Comparison of ENCODE assay signal across 8 cellular contexts in the genomic region with DNA sequence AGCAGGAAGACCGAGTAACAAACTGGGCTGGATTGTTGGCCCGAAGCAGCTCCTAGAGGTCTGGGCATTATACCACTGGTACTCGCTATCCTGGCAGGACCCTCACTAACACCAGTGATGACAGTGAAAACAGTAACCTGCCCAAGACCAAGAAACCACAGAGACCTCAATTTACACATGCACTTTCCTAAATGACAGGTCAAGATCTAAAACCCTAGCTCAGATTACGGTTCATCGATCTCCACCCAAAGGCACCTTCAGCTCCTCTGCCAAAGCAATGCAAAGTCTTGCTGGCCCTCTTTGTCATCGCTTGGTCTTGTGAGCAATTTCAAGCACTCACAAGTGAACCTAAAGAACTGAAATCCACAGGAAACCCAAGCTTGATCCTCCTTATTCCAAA. TPM values are rescaled to one million over a fixed set of nuclear protein-coding genes. Genes with fewer than 3 reads are reported as not detected.
DNase-seq lines count a peak whose midpoint lies in the region; ATAC-seq, FAIRE-seq and TF ChIP-seq lines count a peak whose summit lies in the region.

No MANE protein-coding gene starts in this region.

- peak overlapping the region; percentile 93 for H3K4me2 ChIP-seq in K562 (ENCODE audit: insufficient read depth, low read length)

- BruUV-seq in K562 (replicated peaks; lab: Mats Ljungman, UMichigan): TSS peak; percentile 49

- H3K4me3 ChIP-seq in left ventricle myocardium inferior: peak overlapping the region; percentile 97
- peak overlapping the region; percentile 87 for H3K4me3 ChIP-seq in K562
- H3K4me3 ChIP-seq in lung: no peak overlapping the region
- H3K4me3 ChIP-seq in urinary bladder (ENCODE audit: low read depth, low read length): peak overlapping the region; percentile 74

- H3K27me3 ChIP-seq in left ventricle myocardium inferior (ENCODE audit: low read depth): no peaks in the 10 kb centered on the region
- no peaks in the 10 kb centered on the region for H3K27me3 ChIP-seq in K562 (ENCODE audit: control insufficient read depth in 2 of 2, insufficient read depth in 2 of 2, low read length in 2 of 2)
- H3K27me3 ChIP-seq in lung (ENCODE audit: control insufficient read depth, insufficient read depth): no peaks in the 10 kb centered on the region

- no peak for DNase-seq in left ventricle myocardium inferior
- no peak for DNase-seq in left cardiac atrium
- no peak for DNase-seq in K562 (ENCODE audit: extremely low read depth in 1 of 4, low spot score in 3 of 4)
- no peak for DNase-seq in lung (ENCODE audit: low spot score)
- no peak for DNase-seq in NCI-H1092 (lab: John Stamatoyannopoulos, UW)

- no peak for TF ChIP-seq RAD21 in K562 (CRISPR knock-in tag; conservative IDR thresholded peaks at IDR 0.05 in 1 of 2, IDR thresholded peaks at IDR 0.05 in 1 of 2)

- WGBS in K562 (ENCODE audit: insufficient coverage, low coverage, missing lambda C conversion rate): 70% methylated on average over 6 of the region's 6 CpGs
- 70 to 78% methylated on average over 6 of the region's 6 CpGs for WGBS in lung, 2 donors
- WGBS in urinary bladder: 70% methylated on average over 6 of the region's 6 CpGs

- H2AFZ ChIP-seq in K562 (ENCODE audit: low read depth, low read length): no peak overlapping the region

- no peaks in the 10 kb centered on the region for H3K9me1 ChIP-seq in K562 (ENCODE audit: control insufficient read depth, insufficient read depth, low read length)

- H3K4me1 ChIP-seq in left ventricle myocardium inferior (peaks cover 52% of the 10 kb centered on the region), K562 (replicated peaks in 1 of 2; ENCODE audit: control insufficient read depth in 2 of 2, insufficient read depth in 2 of 2, low read length in 2 of 2) (peaks cover 20% of the 10 kb centered on the region in 2 experiments), lung (ENCODE audit: control insufficient read depth in 2 of 2, insufficient read depth in 2 of 2, low read length in 2 of 2) (peaks cover 8 to 22% of the 10 kb centered on the region in 2 donors), urinary bladder (ENCODE audit: insufficient read depth) (no peaks in the 10 kb centered on the region)

- H3K9ac ChIP-seq in K562 (ENCODE audit: insufficient read depth in 1 of 2, low read depth in 2 of 2, low read length in 2 of 2): peak overlapping the region; percentile 53 to 74; a peak in 2 of 4 replicates

- peaks cover 42% of the 10 kb centered on the region for H3K79me2 ChIP-seq in K562 (ENCODE audit: control insufficient read depth, insufficient read depth, low read length)

- peak overlapping the region; percentile 98 for H3K27ac ChIP-seq in left ventricle myocardium inferior (replicated peaks)
- H3K27ac ChIP-seq in K562 (ENCODE audit: extremely low read depth, low read depth, low read length): no peak overlapping the region
- H3K27ac ChIP-seq in lung (ENCODE audit: low read depth in 1 of 2, low read length in 1 of 2): peak overlapping the region; percentile 17 to 26
- no peak overlapping the region for H3K27ac ChIP-seq in urinary bladder (ENCODE audit: low read depth)

- intact Hi-C loops in left ventricle myocardium inferior (cut with micrococcal nuclease): no loop called here
- intact Hi-C loops in left cardiac atrium (cut with DNase I): loop anchor here in 1 of 2 donors (5.0 kb wide), 1 partner anchor 46 kb away; a partner anchor contains a TSS
- intact Hi-C loops in K562 (cut with micrococcal nuclease): no loop called here

- no peak for TF ChIP-seq CTCF in left ventricle myocardium inferior (IDR thresholded peaks at IDR 0.05; ENCODE audit: borderline replicate concordance)
- TF ChIP-seq CTCF in K562 (IDR thresholded peaks at IDR 0.05 in 2 of 3, conservative IDR thresholded peaks at IDR 0.05 in 1 of 3; ENCODE audit: insufficient read depth in 2 of 3, low read depth in 1 of 3, low read length in 3 of 3): no peak
- no peak for TF ChIP-seq CTCF in lung (IDR thresholded peaks at IDR 0.05; ENCODE audit: control extremely low read depth, extremely low read depth)

- CTCF ChIA-PET in K562 (lab: Yijun Ruan, JAX; ENCODE audit: low intra/inter-chr PET ratio): no interaction called here

- no peak for TF ChIP-seq POLR2A in K562 (conservative IDR thresholded peaks at IDR 0.05)

- TF ChIP-seq EP300 in K562 (IDR thresholded peaks at IDR 0.05; ENCODE audit: low read length): no peak

- H3K9me3 ChIP-seq in left ventricle myocardium inferior (replicated peaks) (no peaks in the 10 kb centered on the region), K562 (replicated peaks; ENCODE audit: control insufficient read depth, insufficient read depth, low read depth, low read length) (no peaks in the 10 kb centered on the region), lung (ENCODE audit: control insufficient read depth in 2 of 2, insufficient read depth in 1 of 2, low read length in 1 of 2) (no peaks in the 10 kb centered on the region)

- POLR2A ChIA-PET in K562 (lab: Yijun Ruan, JAX): interaction anchor here (0.6 to 2.5 kb wide), 7 partner anchors 10 to 93 kb away, joined by 3 to 19 read pairs (median 3); a partner anchor contains a TSS

- H4K20me1 ChIP-seq in K562 (replicated peaks; ENCODE audit: control insufficient read depth, insufficient read depth, low read length): peaks cover 10% of the 10 kb centered on the region; the same call in 1 of the 2 replicates

- FAIRE-seq in K562 (lab: Jason Lieb, UNC): no peak

- ATAC-seq in left cardiac atrium (no peak), K562 (no peak), lung (ENCODE audit: insufficient read depth, low FRiP score) (no peak), GM19455 (IDR thresholded peaks at IDR 0.05; ENCODE audit: unreplicated experiment) (no peak), HG02938 (IDR thresholded peaks at IDR 0.05; ENCODE audit: unreplicated experiment) (no peak)

- in situ Hi-C loops in K562 (cut with MboI): no loop called here

- peaks cover 26% of the 10 kb centered on the region for H3K36me3 ChIP-seq in left ventricle myocardium inferior
- peaks cover 42% of the 10 kb centered on the region for H3K36me3 ChIP-seq in K562 (ENCODE audit: control insufficient read depth, insufficient read depth, low read length)
- peaks cover 7 to 11% of the 10 kb centered on the region in 2 donors for H3K36me3 ChIP-seq in lung (ENCODE audit: control insufficient read depth in 2 of 2, insufficient read depth in 2 of 2, low read length in 2 of 2)
- peaks cover 3% of the 10 kb centered on the region for H3K36me3 ChIP-seq in urinary bladder (ENCODE audit: insufficient read depth)

RNA-seq across cellular contexts. Expression of a gene that starts 1.5 kb away (rescaled TPM):
- 42.7 TPM for total RNA-seq in left ventricle myocardium inferior
- 10 to 100 TPM; 36.1 to 42.0 TPM for total RNA-seq in left cardiac atrium
- 27.6 and 39.9 TPM in 2 replicates for total RNA-seq in K562 (2011; cell fraction: chromatin; rRNA removed; ENCODE audit: low replicate concordance)
- total RNA-seq in K562 (2011; cell fraction: nucleolus; rRNA removed): 17.5 and 18.2 TPM in 2 replicates
- total RNA-seq in K562 (2011; cell fraction: nucleoplasm; rRNA removed): 23.2 and 28.6 TPM in 2 replicates
- total RNA-seq in K562 (2014; rRNA removed): 14.4 and 18.1 TPM in 2 replicates
- 24.0 and 24.1 TPM in 2 replicates for total RNA-seq in K562 (2014; rRNA removed; fragmentation: Illumina TruSeq; extraction: Trizol)
- 27.9 and 29.3 TPM in 2 replicates for total RNA-seq in K562 (2015; rRNA removed; fragmentation: Illumina TruSeq; extraction: Trizol)
- 25.8 and 29.9 TPM in 2 replicates for total RNA-seq in K562 (2021)
- 16.6 and 23.0 TPM in 2 replicates for polyA plus RNA-seq in K562 (2011; rRNA removed)
- 14.6 and 27.3 TPM in 2 replicates for polyA plus RNA-seq in K562 (2011; cell fraction: cytosol; rRNA removed)
- polyA plus RNA-seq in K562 (2011; cell fraction: nucleus; rRNA removed): 34.1 and 43.1 TPM in 2 replicates
- polyA plus RNA-seq in K562 (2012): 19.7 and 23.1 TPM in 2 replicates
- 25.5 and 29.6 TPM in 2 replicates for polyA plus RNA-seq in K562 (2014; fragmentation: Illumina TruSeq; extraction: Trizol)
- 1 to 10 TPM; 3.7 to 5.7 TPM for polyA plus RNA-seq in K562 (2014; fragmentation: Nextera tagmentation; extraction: Ambion mirVana)
- polyA plus RNA-seq in K562 (2014; rRNA removed): 17.9 and 27.2 TPM in 2 replicates
- 35.1 and 73.8 TPM in 2 replicates for polyA minus RNA-seq in K562 (2011; rRNA and poly(A)+ RNA removed)
- polyA minus RNA-seq in K562 (2011; cell fraction: cytosol; rRNA and poly(A)+ RNA removed): 15.0 and 21.8 TPM in 2 replicates
- polyA minus RNA-seq in K562 (2011; cell fraction: nucleus; rRNA and poly(A)+ RNA removed): 7.5 and 10.6 TPM in 2 replicates
- total RNA-seq in lung: 10 to 100 TPM; 42.1 to 42.3 TPM
- 10 to 100 TPM; 16.1 to 16.3 TPM for polyA plus RNA-seq in lung
- total RNA-seq in urinary bladder: 47.0 TPM
- 35.8 TPM for polyA plus RNA-seq in urinary bladder

RNA-seq across cellular contexts. Expression of a gene that starts 27.3 kb away (rescaled TPM):
- 8.7 TPM for total RNA-seq in left ventricle myocardium inferior
- 10 to 100 TPM in 1 of 2 donors, 1 to 10 TPM in 1; 8.5 to 12.1 TPM for total RNA-seq in left cardiac atrium
- 54.3 and 57.6 TPM in 2 replicates for total RNA-seq in K562 (2011; cell fraction: chromatin; rRNA removed; ENCODE audit: low replicate concordance)
- 25.0 and 27.9 TPM in 2 replicates for total RNA-seq in K562 (2011; cell fraction: nucleolus; rRNA removed)
- 31.0 and 32.9 TPM in 2 replicates for total RNA-seq in K562 (2011; cell fraction: nucleoplasm; rRNA removed)
- total RNA-seq in K562 (2014; rRNA removed): 16.8 and 18.6 TPM in 2 replicates
- total RNA-seq in K562 (2014; rRNA removed; fragmentation: Illumina TruSeq; extraction: Trizol): 19.0 and 19.2 TPM in 2 replicates
- 21.0 and 24.1 TPM in 2 replicates for total RNA-seq in K562 (2015; rRNA removed; fragmentation: Illumina TruSeq; extraction: Trizol)
- 16.5 and 17.4 TPM in 2 replicates for total RNA-seq in K562 (2021)
- polyA plus RNA-seq in K562 (2011; rRNA removed): 14.1 and 23.0 TPM in 2 replicates
- 10.1 and 11.8 TPM in 2 replicates for polyA plus RNA-seq in K562 (2011; cell fraction: cytosol; rRNA removed)
- 48.3 and 72.5 TPM in 2 replicates for polyA plus RNA-seq in K562 (2011; cell fraction: nucleus; rRNA removed)
- polyA plus RNA-seq in K562 (2012): 16.7 and 17.1 TPM in 2 replicates
- polyA plus RNA-seq in K562 (2014; fragmentation: Illumina TruSeq; extraction: Trizol): 22.9 and 27.4 TPM in 2 replicates
- 10 to 100 TPM; 24.4 to 26.3 TPM for polyA plus RNA-seq in K562 (2014; fragmentation: Nextera tagmentation; extraction: Ambion mirVana)
- 20.7 and 21.9 TPM in 2 replicates for polyA plus RNA-seq in K562 (2014; rRNA removed)
- polyA minus RNA-seq in K562 (2011; rRNA and poly(A)+ RNA removed): 9.2 and 16.7 TPM in 2 replicates
- 5.5 and 6.7 TPM in 2 replicates for polyA minus RNA-seq in K562 (2011; cell fraction: cytosol; rRNA and poly(A)+ RNA removed)
- polyA minus RNA-seq in K562 (2011; cell fraction: nucleus; rRNA and poly(A)+ RNA removed): 11.3 and 12.7 TPM in 2 replicates
- 10 to 100 TPM; 21.2 TPM for total RNA-seq in lung
- polyA plus RNA-seq in lung: 10 to 100 TPM; 20.1 to 21.4 TPM
- total RNA-seq in urinary bladder: 11.8 TPM
- 18.9 TPM for polyA plus RNA-seq in urinary bladder

RNA-seq across cellular contexts. Expression of a gene that starts 45.3 kb away (rescaled TPM):
- total RNA-seq in left ventricle myocardium inferior (149 TPM), left cardiac atrium (100 to 1,000 TPM; 139 to 163 TPM), K562 (2014; rRNA removed) (509 and 525 TPM in 2 replicates), K562 (2014; rRNA removed; fragmentation: Illumina TruSeq; extraction: Trizol) (498 and 574 TPM in 2 replicates), K562 (2015; rRNA removed; fragmentation: Illumina TruSeq; extraction: Trizol) (469 and 476 TPM in 2 replicates), K562 (2021) (460 and 522 TPM in 2 replicates), lung (100 to 1,000 TPM in 1 of 2 donors, 10 to 100 TPM in 1; 81.3 to 175 TPM), urinary bladder (97.5 TPM)
- 28.6 and 81.3 TPM in 2 replicates for total RNA-seq in K562 (2011; cell fraction: chromatin; rRNA removed; ENCODE audit: low replicate concordance)
- total RNA-seq in K562 (2011; cell fraction: nucleolus; rRNA removed): 130 and 156 TPM in 2 replicates
- 96.8 and 111 TPM in 2 replicates for total RNA-seq in K562 (2011; cell fraction: nucleoplasm; rRNA removed)
- polyA plus RNA-seq in K562 (2011; rRNA removed) (331 and 538 TPM in 2 replicates), K562 (2014; fragmentation: Illumina TruSeq; extraction: Trizol) (538 and 584 TPM in 2 replicates), K562 (2014; fragmentation: Nextera tagmentation; extraction: Ambion mirVana) (1,000 to 10,000 TPM; 2,413 to 2,775 TPM), K562 (2014; rRNA removed) (729 and 824 TPM in 2 replicates), lung (100 to 1,000 TPM; 293 to 374 TPM), urinary bladder (202 TPM)
- 662 and 1,258 TPM in 2 replicates for polyA plus RNA-seq in K562 (2011; cell fraction: cytosol; rRNA removed)
- polyA plus RNA-seq in K562 (2011; cell fraction: nucleus; rRNA removed): 149 and 186 TPM in 2 replicates
- 361 and 450 TPM in 2 replicates for polyA plus RNA-seq in K562 (2012)
- 209 and 374 TPM in 2 replicates for polyA minus RNA-seq in K562 (2011; rRNA and poly(A)+ RNA removed)
- 99.7 and 217 TPM in 2 replicates for polyA minus RNA-seq in K562 (2011; cell fraction: cytosol; rRNA and poly(A)+ RNA removed)
- polyA minus RNA-seq in K562 (2011; cell fraction: nucleus; rRNA and poly(A)+ RNA removed): 36.3 and 46.2 TPM in 2 replicates

RNA-seq across cellular contexts. Expression of a gene that starts 49.7 kb away (rescaled TPM):
- total RNA-seq in left ventricle myocardium inferior (20.7 TPM), left cardiac atrium (10 to 100 TPM; 28.2 to 45.2 TPM), K562 (2014; rRNA removed) (6.6 and 8.3 TPM in 2 replicates), K562 (2014; rRNA removed; fragmentation: Illumina TruSeq; extraction: Trizol) (3.0 and 3.7 TPM in 2 replicates), K562 (2015; rRNA removed; fragmentation: Illumina TruSeq; extraction: Trizol) (4.0 and 5.1 TPM in 2 replicates), K562 (2021) (33.4 and 33.7 TPM in 2 replicates), lung (10 to 100 TPM; 29.2 to 43.3 TPM), urinary bladder (8.2 TPM)
- 12.2 and 22.3 TPM in 2 replicates for total RNA-seq in K562 (2011; cell fraction: chromatin; rRNA removed; ENCODE audit: low replicate concordance)
- 14.2 and 14.7 TPM in 2 replicates for total RNA-seq in K562 (2011; cell fraction: nucleolus; rRNA removed)
- total RNA-seq in K562 (2011; cell fraction: nucleoplasm; rRNA removed): 12.9 and 19.9 TPM in 2 replicates
- polyA plus RNA-seq in K562 (2011; rRNA removed) (5.9 and 7.0 TPM in 2 replicates), K562 (2014; fragmentation: Illumina TruSeq; extraction: Trizol) (14.0 and 17.8 TPM in 2 replicates), K562 (2014; fragmentation: Nextera tagmentation; extraction: Ambion mirVana) (1 to 10 TPM; 1.3 to 1.4 TPM), K562 (2014; rRNA removed) (17.1 and 20.3 TPM in 2 replicates), lung (10 to 100 TPM; 17.1 to 61.4 TPM), urinary bladder (26.5 TPM)
- 7.1 and 19.3 TPM in 2 replicates for polyA plus RNA-seq in K562 (2011; cell fraction: cytosol; rRNA removed)
- polyA plus RNA-seq in K562 (2011; cell fraction: nucleus; rRNA removed): 12.9 and 33.2 TPM in 2 replicates
- 22.2 and 28.1 TPM in 2 replicates for polyA plus RNA-seq in K562 (2012)
- 4.2 and 5.7 TPM in 2 replicates for polyA minus RNA-seq in K562 (2011; rRNA and poly(A)+ RNA removed)
- 12.4 and 18.0 TPM in 2 replicates for polyA minus RNA-seq in K562 (2011; cell fraction: cytosol; rRNA and poly(A)+ RNA removed)
- polyA minus RNA-seq in K562 (2011; cell fraction: nucleus; rRNA and poly(A)+ RNA removed): 3.0 and 5.5 TPM in 2 replicates

RNA-seq across cellular contexts. Expression of a gene that starts 55.7 kb away (rescaled TPM):
- 760 TPM for total RNA-seq in left ventricle myocardium inferior
- total RNA-seq in left cardiac atrium: 100 to 1,000 TPM; 892 to 925 TPM
- 370 and 391 TPM in 2 replicates for total RNA-seq in K562 (2011; cell fraction: chromatin; rRNA removed; ENCODE audit: low replicate concordance)
- 317 and 380 TPM in 2 replicates for total RNA-seq in K562 (2011; cell fraction: nucleolus; rRNA removed)
- total RNA-seq in K562 (2011; cell fraction: nucleoplasm; rRNA removed): 567 and 894 TPM in 2 replicates
- 2,281 and 2,332 TPM in 2 replicates for total RNA-seq in K562 (2014; rRNA removed)
- 3,218 and 3,389 TPM in 2 replicates for total RNA-seq in K562 (2014; rRNA removed; fragmentation: Illumina TruSeq; extraction: Trizol)
- 2,524 and 2,706 TPM in 2 replicates for total RNA-seq in K562 (2015; rRNA removed; fragmentation: Illumina TruSeq; extraction: Trizol)
- 1,745 and 1,985 TPM in 2 replicates for total RNA-seq in K562 (2021)
- polyA plus RNA-seq in K562 (2011; rRNA removed): 1,779 and 3,096 TPM in 2 replicates
- polyA plus RNA-seq in K562 (2011; cell fraction: cytosol; rRNA removed): 1,009 and 1,561 TPM in 2 replicates
- 519 and 810 TPM in 2 replicates for polyA plus RNA-seq in K562 (2011; cell fraction: nucleus; rRNA removed)
- 2,980 and 3,135 TPM in 2 replicates for polyA plus RNA-seq in K562 (2012)
- polyA plus RNA-seq in K562 (2014; fragmentation: Illumina TruSeq; extraction: Trizol): 3,156 and 3,487 TPM in 2 replicates
- 1,000 to 10,000 TPM; 2,598 to 3,667 TPM for polyA plus RNA-seq in K562 (2014; fragmentation: Nextera tagmentation; extraction: Ambion mirVana)
- polyA plus RNA-seq in K562 (2014; rRNA removed): 3,128 and 3,158 TPM in 2 replicates
- 1,069 and 1,345 TPM in 2 replicates for polyA minus RNA-seq in K562 (2011; rRNA and poly(A)+ RNA removed)
- polyA minus RNA-seq in K562 (2011; cell fraction: cytosol; rRNA and poly(A)+ RNA removed): 644 and 904 TPM in 2 replicates
- polyA minus RNA-seq in K562 (2011; cell fraction: nucleus; rRNA and poly(A)+ RNA removed): 127 and 195 TPM in 2 replicates
- total RNA-seq in lung: 1,000 to 10,000 TPM in 1 of 2 donors, 100 to 1,000 TPM in 1; 989 to 1,269 TPM
- 1,000 to 10,000 TPM; 2,276 to 4,467 TPM for polyA plus RNA-seq in lung
- 2,179 TPM for total RNA-seq in urinary bladder
- 2,357 TPM for polyA plus RNA-seq in urinary bladder

Comparison
In these comparisons a context has a peak if more than half of its experiments do, and no peak if none do; other contexts are left out.
1. H3K27ac ChIP-seq: peak in left ventricle myocardium inferior (single experiment) and lung (2 of 2); none in K562 (single experiment) and urinary bladder (single experiment).